In genomic region chr5:150521939-150522503, GRCh38 we compare ENCODE assay signal across 13 cellular contexts. TPM values are rescaled to one million over a fixed set of nuclear protein-coding genes. Genes with fewer than 3 reads are reported as not detected.
DNase-seq lines count a peak whose midpoint lies in the region; ATAC-seq and TF ChIP-seq lines count a peak whose summit lies in the region.
"Had no signal": no experiment of that assay in that cellular context is flagged by ENCODE, and none has a peak within 500 bp of the region (broad histone marks: within the 10 kb centered on the region; RNA-seq: fewer than 3 reads in every experiment).

No MANE protein-coding gene starts in this region.

- H3K9me3 ChIP-seq in heart left ventricle: no peaks in the 10 kb centered on the region
- H3K9me3 ChIP-seq in colonic mucosa: no peaks in the 10 kb centered on the region
- no peaks in the 10 kb centered on the region for H3K9me3 ChIP-seq in mucosa of rectum (ENCODE audit: control insufficient read depth in 2 of 2, low read length in 2 of 2)
- no peaks in the 10 kb centered on the region for H3K9me3 ChIP-seq in upper lobe of left lung
- no peaks in the 10 kb centered on the region for H3K9me3 ChIP-seq in CD8-positive, alpha-beta memory T cell (ENCODE audit: low read length)

- WGBS in heart left ventricle, 4 donors: 86 to 89% (median 87%) methylated on average over 11 of the region's 11 CpGs
- WGBS in upper lobe of left lung, 2 donors: 85 to 89% methylated on average over 11 of the region's 11 CpGs

- TF ChIP-seq CTCF in heart left ventricle (IDR thresholded peaks at IDR 0.05) (no peak), colonic mucosa (IDR thresholded peaks at IDR 0.05) (no peak), upper lobe of left lung (IDR thresholded peaks at IDR 0.05) (no peak)

- no peak overlapping the region for H3K27ac Mint-ChIP-seq in CD8-positive, alpha-beta memory T cell
- H3K27ac Mint-ChIP-seq: CD8-positive, alpha-beta T cell; immature natural killer cell; T-helper 1 cell treated with Interleukin-12 subunit alpha and Interleukin-12 subunit beta and Interleukin-4 antibody, amounts not matched to agents 30 μg/mL and 1 μg/mL, for 36 hours had no signal

- no peak overlapping the region for H3K4me3 Mint-ChIP-seq in CD8-positive, alpha-beta memory T cell
- H3K4me3 Mint-ChIP-seq: CD8-positive, alpha-beta T cell; immature natural killer cell; T-helper 1 cell treated with Interleukin-12 subunit alpha and Interleukin-12 subunit beta and Interleukin-4 antibody, amounts not matched to agents 30 μg/mL and 1 μg/mL, for 36 hours had no signal

- TF ChIP-seq POLR2A in heart left ventricle (IDR thresholded peaks at IDR 0.05) (no peak), upper lobe of left lung (IDR thresholded peaks at IDR 0.05) (no peak)

- no peaks in the 10 kb centered on the region for H3K27me3 Mint-ChIP-seq in CD8-positive, alpha-beta memory T cell

- ATAC-seq in heart left ventricle (no peak), Right ventricle myocardium superior (ENCODE audit: poor library complexity) (no peak), upper lobe of left lung (ENCODE audit: low FRiP score in 2 of 2) (no peak), HG02870 (IDR thresholded peaks at IDR 0.05; ENCODE audit: unreplicated experiment) (no peak), HG02970 (IDR thresholded peaks at IDR 0.05; ENCODE audit: low FRiP score, unreplicated experiment) (no peak)
- ATAC-seq: CD8-positive, alpha-beta T cell had no signal

- H3K36me3 ChIP-seq in heart left ventricle (peaks cover 0 to 27% (median 18%) of the 10 kb centered on the region in 9 donors), colonic mucosa (no peaks in the 10 kb centered on the region), mucosa of rectum (ENCODE audit: control insufficient read depth in 2 of 2, insufficient read depth in 2 of 2, low read length in 2 of 2) (peaks cover 5 to 7% of the 10 kb centered on the region in 2 donors), upper lobe of left lung (peaks cover 0 to 20% (median 17%) of the 10 kb centered on the region in 4 donors)
- H3K36me3 ChIP-seq in CD8-positive, alpha-beta memory T cell (ENCODE audit: insufficient read depth, low read length): no peaks in the 10 kb centered on the region

- H3K9ac ChIP-seq in colonic mucosa (ENCODE audit: low read depth in 2 of 2, low read length in 2 of 2): peak overlapping the region in 1 of 2 donors; percentile 75
- H3K9ac ChIP-seq in mucosa of rectum (ENCODE audit: low read depth in 1 of 2, low read length in 2 of 2): no peak overlapping the region

- intact Hi-C loops in heart left ventricle (cut with DNase I) (loop anchor here (2.0 to 5.0 kb wide), 7 partner anchors 17 to 65 kb away; no protein-coding TSS in a partner anchor), Right ventricle myocardium superior (cut with DNase I) (loop anchor here (2.0 to 5.0 kb wide), 2 partner anchors 33 to 65 kb away; no protein-coding TSS in a partner anchor), colonic mucosa (cut with DNase I) (loop anchor here (5.0 kb wide), 2 partner anchors 35 to 65 kb away; no protein-coding TSS in a partner anchor)

- DNase-seq in heart left ventricle (peak in 1 of 5 donors; percentile 21), Right ventricle myocardium superior (no peak), colonic mucosa (no peak), upper lobe of left lung (no peak)
- DNase-seq in CD8-positive, alpha-beta memory T cell: no peak
- DNase-seq: amniotic stem cell; CD8-positive, alpha-beta T cell; erythroblast; immature natural killer cell had no signal

- H3K4me1 ChIP-seq in heart left ventricle (peaks cover 19 to 100% (median 83%) of the 10 kb centered on the region in 12 donors), colonic mucosa (peaks cover 18% of the 10 kb centered on the region), mucosa of rectum (ENCODE audit: control insufficient read depth in 2 of 2, insufficient read depth in 2 of 2, low read length in 2 of 2) (peaks cover 34 to 45% of the 10 kb centered on the region in 2 donors), upper lobe of left lung (peaks cover 65 to 93% (median 70%) of the 10 kb centered on the region in 4 donors)
- no peaks in the 10 kb centered on the region for H3K4me1 ChIP-seq in CD8-positive, alpha-beta memory T cell (ENCODE audit: insufficient read depth, low read length)

- POLR2A ChIA-PET in CD8-positive, alpha-beta memory T cell (lab: Charles Lee): no interaction called here

- no peak for TF ChIP-seq EP300 in upper lobe of left lung (IDR thresholded peaks at IDR 0.05)

- H3K27ac ChIP-seq in heart left ventricle (peak overlapping the region in 11 of 12 donors; percentile 56 to 89 (median 74)), colonic mucosa (peak overlapping the region; percentile 81), mucosa of rectum (ENCODE audit: low read depth in 2 of 2, low read length in 2 of 2) (peak overlapping the region; percentile 84 to 87), upper lobe of left lung (peak overlapping the region; percentile 15 to 73 (median 62))
- no peak overlapping the region for H3K27ac ChIP-seq in CD8-positive, alpha-beta memory T cell (ENCODE audit: low read depth, low read length)

- CTCF ChIA-PET in CD8-positive, alpha-beta memory T cell (lab: Charles Lee): interaction anchor here (1.4 kb wide), 1 partner anchor 63 kb away, joined by 3 read pairs; no protein-coding TSS in a partner anchor

- peaks cover 0 to under 1% (median 0%) of the 10 kb centered on the region in 3 donors for H3K4me1 Mint-ChIP-seq in CD8-positive, alpha-beta memory T cell

- H3K27me3 ChIP-seq in heart left ventricle (no peaks in the 10 kb centered on the region), colonic mucosa (no peaks in the 10 kb centered on the region), mucosa of rectum (ENCODE audit: control insufficient read depth in 2 of 2, insufficient read depth in 2 of 2, low read length in 2 of 2) (no peaks in the 10 kb centered on the region), upper lobe of left lung (no peaks in the 10 kb centered on the region)
- H3K27me3 ChIP-seq in CD8-positive, alpha-beta memory T cell (ENCODE audit: insufficient read depth, low read length, poor library complexity, severe bottlenecking): no peaks in the 10 kb centered on the region

- no peak overlapping the region for H3K4me3 ChIP-seq in heart left ventricle
- H3K4me3 ChIP-seq in colonic mucosa: no peak overlapping the region
- no peak overlapping the region for H3K4me3 ChIP-seq in mucosa of rectum (ENCODE audit: low read length in 2 of 2)
- no peak overlapping the region for H3K4me3 ChIP-seq in upper lobe of left lung
- H3K4me3 ChIP-seq in CD8-positive, alpha-beta memory T cell (ENCODE audit: low read length): no peak overlapping the region

- no peaks in the 10 kb centered on the region for H3K36me3 Mint-ChIP-seq in CD8-positive, alpha-beta memory T cell
- H3K36me3 Mint-ChIP-seq: CD8-positive, alpha-beta T cell; immature natural killer cell had no signal

- no peaks in the 10 kb centered on the region for H3K9me3 Mint-ChIP-seq in CD8-positive, alpha-beta memory T cell
- H3K9me3 Mint-ChIP-seq: CD8-positive, alpha-beta T cell; immature natural killer cell; T-helper 1 cell treated with Interleukin-12 subunit alpha and Interleukin-12 subunit beta and Interleukin-4 antibody, amounts not matched to agents 30 μg/mL and 1 μg/mL, for 36 hours had no signal

RNA-seq across cellular contexts. Expression of gene NDST1, which starts 14.1 kb away (rescaled TPM):
- total RNA-seq in heart left ventricle (100 to 1,000 TPM in 2 of 9 donors, 10 to 100 TPM in 7; 50.2 to 156 (median 68.5) TPM), Right ventricle myocardium superior (50.8 TPM), colonic mucosa (10 to 100 TPM; 37.4 to 51.3 TPM), upper lobe of left lung (100 to 1,000 TPM in 5 of 6 donors, 10 to 100 TPM in 1; 81.7 to 265 (median 166) TPM)
- 10 to 100 TPM; 32.1 to 53.5 TPM for polyA plus RNA-seq in heart left ventricle
- 1 to 10 TPM; 1.9 to 2.8 TPM for total RNA-seq in CD8-positive, alpha-beta memory T cell
- 0.13 TPM for polyA plus RNA-seq in CD8-positive, alpha-beta memory T cell

Comparison
In these comparisons a context has a peak if more than half of its experiments do, and no peak if none do; other contexts are left out.
1. RNA of gene NDST1, which starts 14.1 kb away (total RNA-seq): 81.7 to 265 TPM in upper lobe of left lung, 50.2 to 156 TPM in heart left ventricle, 37.4 to 51.3 TPM in colonic mucosa and 50.8 TPM in Right ventricle myocardium superior (single experiment); 1.9 to 2.8 TPM in CD8-positive, alpha-beta memory T cell; every median in the first group is over 10 times any median in the second.